Comparison of ENCODE assay signal across 28 cellular contexts in the genomic region with DNA sequence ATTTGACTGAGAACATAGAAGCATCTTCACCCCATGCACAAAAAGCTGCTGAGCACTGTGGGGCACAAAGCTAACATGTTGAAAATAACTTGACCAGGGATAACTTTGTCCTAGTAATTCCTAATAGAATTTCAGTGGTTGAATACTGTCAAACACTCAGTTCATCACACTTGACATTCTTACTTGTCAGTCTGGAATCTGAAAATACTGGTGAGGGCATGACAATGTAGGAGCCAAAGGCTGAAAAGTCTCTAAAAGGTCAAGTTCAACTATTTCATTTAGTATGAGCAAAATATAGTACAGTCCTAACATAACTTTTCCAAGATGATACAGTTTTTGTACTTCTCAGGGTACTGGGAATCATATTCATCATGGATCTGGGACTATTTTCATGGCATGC.
"Had no signal": no experiment of that assay in that cellular context is flagged by ENCODE, and none has a peak within 500 bp of the region (broad histone marks: within the 10 kb centered on the region; RNA-seq: fewer than 3 reads in every experiment).

No MANE protein-coding gene starts in this region.

- DNase-seq: hypothalamus; immature natural killer cell; kidney; left colon; left lung; lower lobe of right lung; mammary epithelial cell; mesenchymal stem cell; natural killer cell; nephron progenitor cell; occipital lobe; ovary; right lobe of liver; stimulated activated CD4-positive, alpha-beta T cell treated with anti-CD3 and anti-CD28 coated beads, Interleukin-1b, Interleukin-23, amount 100 ng/mL, for 48 hours; stimulated activated CD4-positive, alpha-beta T cell treated with anti-CD3 and anti-CD28 coated beads, Interleukin-2, amount 100 ng/mL, for 48 hours; stimulated activated CD4-positive, alpha-beta T cell treated with anti-CD3 and anti-CD28 coated beads, Interleukin-4, amount 100 ng/mL, for 4 hours; stimulated activated naive B cell treated with anti-CD40 and anti-IgM and Interleukin-4, amounts not matched to agents 10 μg/mL and 1 μg/mL and 100 μg/mL, for 72 hours; stimulated activated naive CD8-positive, alpha-beta T cell treated with anti-CD3 and anti-CD28 coated beads, Interleukin-15, Interleukin-2, amounts not matched to agents 100 U/mL and 50 U/mL, for 24 hours; stomach; testis; thyroid gland; transverse colon; uterus had no signal

- H3K27ac Mint-ChIP-seq: immature natural killer cell; natural killer cell; nephron progenitor cell; neural progenitor cell; progenitor cell of endocrine pancreas; stimulated activated naive B cell treated with anti-CD40 and anti-IgM and Interleukin-4, amounts not matched to agents 10 μg/mL and 1 μg/mL and 100 μg/mL, for 72 hours had no signal

- H3K4me1 ChIP-seq: left lung, lower lobe of right lung, neural progenitor cell, right atrium auricular region, right lobe of liver, stomach, testis, thyroid gland, transverse colon, uterus had no signal

- H3K9me3 Mint-ChIP-seq: nephron progenitor cell, neural progenitor cell had no signal

- H3K9me3 ChIP-seq: left lung, lower lobe of right lung, neutrophil, ovary, right atrium auricular region, right lobe of liver, stomach, testis, thyroid gland, transverse colon, uterus had no signal

- ATAC-seq: left colon; left lung; lower lobe of right lung; natural killer cell; right lobe of liver; stimulated activated naive B cell treated with anti-CD40 and anti-IgM and Interleukin-4, amounts not matched to agents 10 μg/mL and 1 μg/mL and 100 μg/mL, for 72 hours; stimulated activated naive CD8-positive, alpha-beta T cell treated with anti-CD3 and anti-CD28 coated beads, Interleukin-15, Interleukin-2, amounts not matched to agents 100 U/mL and 50 U/mL, for 24 hours had no signal

- H3K36me3 Mint-ChIP-seq: immature natural killer cell; neural progenitor cell; stimulated activated naive B cell treated with anti-CD40 and anti-IgM and Interleukin-4, amounts not matched to agents 10 μg/mL and 1 μg/mL and 100 μg/mL, for 72 hours had no signal

- H2AFZ ChIP-seq: neural progenitor cell had no signal

- H3K36me3 ChIP-seq: left lung, lower lobe of right lung, neural progenitor cell, neutrophil, ovary, right atrium auricular region, right lobe of liver, stomach, thyroid gland, transverse colon, uterus had no signal

- H3K27ac ChIP-seq: left lung, lower lobe of right lung, neural progenitor cell, neutrophil, ovary, right atrium auricular region, right lobe of liver, stomach, testis, thyroid gland, transverse colon, uterus had no signal

- H3K27me3 Mint-ChIP-seq: progenitor cell of endocrine pancreas; stimulated activated naive B cell treated with anti-CD40 and anti-IgM and Interleukin-4, amounts not matched to agents 10 μg/mL and 1 μg/mL and 100 μg/mL, for 72 hours had no signal

- H3K4me3 Mint-ChIP-seq: immature natural killer cell; natural killer cell; nephron progenitor cell; neural progenitor cell; stimulated activated naive B cell treated with anti-CD40 and anti-IgM and Interleukin-4, amounts not matched to agents 10 μg/mL and 1 μg/mL and 100 μg/mL, for 72 hours had no signal

- H3K4me2 ChIP-seq: neural progenitor cell, smooth muscle cell had no signal

- H3K4me1 Mint-ChIP-seq: immature natural killer cell; natural killer cell; nephron progenitor cell; neural progenitor cell; stimulated activated naive B cell treated with anti-CD40 and anti-IgM and Interleukin-4, amounts not matched to agents 10 μg/mL and 1 μg/mL and 100 μg/mL, for 72 hours had no signal

- H3K4me3 ChIP-seq: left lung, lower lobe of right lung, neural progenitor cell, ovary, right atrium auricular region, right lobe of liver, smooth muscle cell, stomach, testis, thyroid gland, transverse colon, uterus had no signal
